Comparison of ENCODE assay signal across 22 cellular contexts in the genomic region with DNA sequence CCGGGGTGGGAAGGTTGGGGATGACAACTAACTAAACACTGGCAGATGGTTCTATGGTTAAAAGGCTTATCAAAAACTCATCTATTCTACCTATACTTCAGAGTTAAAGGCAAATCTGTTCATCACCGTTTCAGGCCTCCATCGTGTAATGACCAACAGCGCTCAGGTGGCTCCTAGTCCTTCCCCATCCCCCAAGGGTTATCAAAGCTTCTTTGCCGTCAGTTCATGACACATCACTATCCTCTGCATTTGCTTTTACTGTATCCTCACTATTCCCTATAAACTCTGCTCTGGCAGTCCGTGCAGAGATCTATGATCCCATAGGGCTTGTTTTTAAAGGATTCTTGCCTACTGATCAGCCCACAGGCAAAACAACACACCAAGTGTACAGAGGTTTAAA. TPM values are rescaled to one million over a fixed set of nuclear protein-coding genes. Genes with fewer than 3 reads are reported as not detected.
DNase-seq lines count a peak whose midpoint lies in the region; ATAC-seq and TF ChIP-seq lines count a peak whose summit lies in the region.
"Had no signal": no experiment of that assay in that cellular context is flagged by ENCODE, and none has a peak within 500 bp of the region (broad histone marks: within the 10 kb centered on the region; RNA-seq: fewer than 3 reads in every experiment).

No MANE protein-coding gene starts in this region.

- H3K36me3 ChIP-seq in DND-41 (ENCODE audit: insufficient read depth, low read length) (peaks cover 39% of the 10 kb centered on the region), HCT116 (ENCODE audit: control insufficient read depth in 1 of 2, insufficient read depth in 2 of 2, low read length in 2 of 2) (peaks cover 22 to 37% of the 10 kb centered on the region in 2 experiments; a peak in 3 of 4 replicates), SK-N-MC (ENCODE audit: insufficient read depth, low read length) (peaks cover 50% of the 10 kb centered on the region), mucosa of stomach (ENCODE audit: control insufficient read depth, insufficient read depth, low read length) (no peaks in the 10 kb centered on the region)

- H2AFZ ChIP-seq in DND-41 (ENCODE audit: low read depth, low read length): no peak overlapping the region
- H2AFZ ChIP-seq in HCT116 (ENCODE audit: low read depth, low read length, poor library complexity, severe bottlenecking): no peak overlapping the region
- no peak overlapping the region for H2AFZ ChIP-seq in H9 (ENCODE audit: low read length)

- H4K20me1 ChIP-seq in DND-41 (ENCODE audit: insufficient read depth, low read length): peaks cover 22% of the 10 kb centered on the region
- H4K20me1 ChIP-seq in HCT116 (ENCODE audit: insufficient read depth): peaks cover 11% of the 10 kb centered on the region; the same call in 1 of the 2 replicates
- H4K20me1 ChIP-seq in H9 (ENCODE audit: control insufficient read depth, insufficient read depth, insufficient read length): no peaks in the 10 kb centered on the region

- TF ChIP-seq RAD21 in HCT116 (IDR thresholded peaks at IDR 0.05; ENCODE audit: low read depth): no peak

- peaks cover 9% of the 10 kb centered on the region for H3K4me1 ChIP-seq in DND-41 (ENCODE audit: insufficient read depth, low read length)
- H3K4me1 ChIP-seq in HCT116 (ENCODE audit: control insufficient read depth in 1 of 2, insufficient read depth in 2 of 2, low read length in 2 of 2): no peaks in the 10 kb centered on the region
- H3K4me1 ChIP-seq in mucosa of stomach (ENCODE audit: control insufficient read depth, insufficient read depth, low read length): peaks cover 4% of the 10 kb centered on the region
- no peaks in the 10 kb centered on the region for H3K4me1 ChIP-seq in H9 (ENCODE audit: insufficient read depth, low read length)

- no peak overlapping the region for H2BK12ac ChIP-seq in H9 (ENCODE audit: insufficient read length, low read depth, low read length)

- no peak overlapping the region for H4K91ac ChIP-seq in H9 (ENCODE audit: insufficient read length, low read depth, low read length)

- no peaks in the 10 kb centered on the region for H3K9me3 ChIP-seq in DND-41 (ENCODE audit: insufficient read depth, low read length, severe bottlenecking)
- H3K9me3 ChIP-seq in HCT116 (ENCODE audit: control insufficient read depth in 1 of 2, insufficient read depth in 1 of 2, low read depth in 1 of 2, low read length in 2 of 2): no peaks in the 10 kb centered on the region
- H3K9me3 ChIP-seq in SK-N-MC (ENCODE audit: low read depth, low read length): no peaks in the 10 kb centered on the region
- H3K9me3 ChIP-seq in mucosa of stomach (ENCODE audit: control insufficient read depth, low read length): no peaks in the 10 kb centered on the region
- H3K9me3 ChIP-seq in H9 (ENCODE audit: control insufficient read depth, low read depth, low read length): no peaks in the 10 kb centered on the region
- H3K9me3 ChIP-seq: BLaER1, Peyer's patch, SJCRH30 had no signal

- H3K18ac ChIP-seq in H9 (ENCODE audit: insufficient read length, low read depth, low read length): no peak overlapping the region

- H3K4me1 Mint-ChIP-seq in H9: peaks cover 11% of the 10 kb centered on the region in 2 experiments

- DNase-seq in DND-41 (no peak), HCT116 (ENCODE audit: low read depth, low spot score) (no peak), SK-N-MC (ENCODE audit: low read depth, low spot score) (no peak), activated gamma-delta T cell (lab: John Stamatoyannopoulos, UW) (no peak), NCI-H1105 (lab: John Stamatoyannopoulos, UW) (no peak), H9 (no peak)
- DNase-seq in activated CD8-positive, alpha-beta memory T cell treated with anti-CD3 and anti-CD28 coated beads, Interleukin-2, amount 50 U/mL, for 48 hours: no peak
- DNase-seq: CD4-positive, alpha-beta T cell; COR-L47; DMS 273 treated with DMSO at 0.1 percent for 48 hours; DMS79 treated with DMSO at 0.1 percent for 48 hours; H7; KG1; NCI-H1092 treated with DMSO at 0.1 percent for 48 hours; NCI-H146; NCI-H2029; NCI-H2227 treated with DMSO at 0.1 percent for 48 hours; NCI-H510A; Peyer's patch; SJCRH30 had no signal

- H3K36me3 Mint-ChIP-seq in H9 (ENCODE audit: insufficient read depth in 1 of 3, low read depth in 3 of 3): peaks cover 30 to 43% (median 43%) of the 10 kb centered on the region in 3 experiments

- H3K4me3 Mint-ChIP-seq in H9: no peak overlapping the region; a peak in 1 of 5 replicates
- H3K4me3 Mint-ChIP-seq: CD4-positive, alpha-beta T cell had no signal

- peak overlapping the region in 1 of 3 experiments; percentile 70; a peak in 2 of 7 replicates for H3K27ac Mint-ChIP-seq in H9
- H3K27ac Mint-ChIP-seq: CD4-positive, alpha-beta T cell had no signal

- TF ChIP-seq CTCF in DND-41 (IDR thresholded peaks at IDR 0.05; ENCODE audit: borderline replicate concordance, extremely low read depth, low read length, poor library complexity, severe bottlenecking) (no peak), HCT116 (IDR thresholded peaks at IDR 0.05 in 2 of 3, conservative IDR thresholded peaks at IDR 0.05 in 1 of 3; ENCODE audit: borderline replicate concordance in 1 of 3, insufficient read depth in 1 of 3, low read depth in 2 of 3, low read length in 2 of 3) (no peak), H9 (conservative IDR thresholded peaks at IDR 0.05) (no peak)

- H3K27ac ChIP-seq in DND-41 (ENCODE audit: low read length) (no peak overlapping the region), HCT116 (ENCODE audit: low read depth, low read length) (no peak overlapping the region), SK-N-MC (peak overlapping the region; percentile 39; the same call in 1 of the 2 replicates), H9 (ENCODE audit: insufficient read length, low read depth, low read length) (no peak overlapping the region)
- H3K27ac ChIP-seq: BLaER1, Peyer's patch, SJCRH30 had no signal

- H3K4me2 ChIP-seq in DND-41 (ENCODE audit: insufficient read depth, low read length) (no peak overlapping the region), HCT116 (ENCODE audit: low read length) (no peak overlapping the region), H9 (ENCODE audit: insufficient read depth, insufficient read length, low read length) (no peak overlapping the region)
- H3K4me2 ChIP-seq: BLaER1 had no signal

- no peaks in the 10 kb centered on the region for H3K27me3 ChIP-seq in DND-41 (ENCODE audit: insufficient read depth, low read length, poor library complexity)
- no peaks in the 10 kb centered on the region for H3K27me3 ChIP-seq in HCT116 (ENCODE audit: insufficient read depth, low read length)
- no peaks in the 10 kb centered on the region for H3K27me3 ChIP-seq in mucosa of stomach (ENCODE audit: control insufficient read depth, insufficient read depth, low read length)
- H3K27me3 ChIP-seq in H9 (ENCODE audit: insufficient read depth, low read length): no peaks in the 10 kb centered on the region
- H3K27me3 ChIP-seq: BLaER1, Peyer's patch, SJCRH30 had no signal

- H3K79me2 ChIP-seq in DND-41 (ENCODE audit: insufficient read depth, low read length): peaks cover 18% of the 10 kb centered on the region
- peaks cover 14% of the 10 kb centered on the region for H3K79me2 ChIP-seq in HCT116 (ENCODE audit: insufficient read depth, low read length)
- H3K79me2 ChIP-seq in H9 (ENCODE audit: insufficient read depth, low read length): peaks cover 3% of the 10 kb centered on the region; the same call in 1 of the 2 replicates

- H3K9ac ChIP-seq in DND-41 (ENCODE audit: low read depth, low read length) (no peak overlapping the region), HCT116 (ENCODE audit: low read length) (no peak overlapping the region), SK-N-MC (ENCODE audit: insufficient read length) (no peak overlapping the region), mucosa of stomach (ENCODE audit: low read length) (peak overlapping the region; percentile 8), H9 (ENCODE audit: extremely low read depth, insufficient read length, low read length) (no peak overlapping the region)
- H3K9ac ChIP-seq: BLaER1 had no signal

- no peak overlapping the region for H2AK5ac ChIP-seq in H9 (ENCODE audit: insufficient read length, low read length)

- no peaks in the 10 kb centered on the region for H3K79me1 ChIP-seq in H9 (ENCODE audit: insufficient read depth, low read depth, low read length, poor library complexity, severe bottlenecking)

- no peaks in the 10 kb centered on the region for H3K9me3 Mint-ChIP-seq in H9
- H3K9me3 Mint-ChIP-seq: CD4-positive, alpha-beta T cell had no signal

- no peak overlapping the region for H4K5ac ChIP-seq in H9 (ENCODE audit: insufficient read length, low read depth, low read length)

- RAD21 ChIA-PET in HCT116 (lab: Charles Lee; ENCODE audit: low non-redundant PET in 1 of 2, low total read pairs in 2 of 2, uncharacterized antibody in 2 of 2, unreplicated experiment in 2 of 2): no interaction called here

- CTCF ChIA-PET in HCT116 (lab: Charles Lee): no interaction called here

- no peaks in the 10 kb centered on the region for H3K9me2 ChIP-seq in HCT116 (ENCODE audit: insufficient read depth)

- no peak overlapping the region for H2BK15ac ChIP-seq in H9 (ENCODE audit: low read depth, low read length)

- H2BK5ac ChIP-seq in H9 (ENCODE audit: insufficient read length, low read length): no peak overlapping the region

- TF ChIP-seq POLR2A in HCT116 (IDR thresholded peaks at IDR 0.05; ENCODE audit: borderline replicate concordance, extremely low read depth, insufficient read depth, insufficient read length): no peak

- H2BK120ac ChIP-seq in H9 (ENCODE audit: low read depth, low read length, poor library complexity, severe bottlenecking): no peak overlapping the region

- intact Hi-C loops in HCT116 (cut with micrococcal nuclease): no loop called here

- no CpG with 5 or more reads among the region's 6 CpGs for WGBS in H9 (ENCODE audit: extremely low coverage, insufficient read length, low lambda C conversion rate)

- H4K8ac ChIP-seq in H9 (replicated peaks; ENCODE audit: insufficient read length, low read depth, low read length): no peak overlapping the region

- no peak overlapping the region for H3K14ac ChIP-seq in H9 (ENCODE audit: insufficient read depth, low read length)

- no TSS peak for BruUV-seq in HCT116 (replicated peaks; lab: Mats Ljungman, UMichigan)

- H3K27me3 Mint-ChIP-seq in H9 (ENCODE audit: low read depth): no peaks in the 10 kb centered on the region
- H3K27me3 Mint-ChIP-seq: CD4-positive, alpha-beta T cell had no signal

- H3K4me3 ChIP-seq in DND-41 (ENCODE audit: low read depth in 1 of 2, low read length in 2 of 2) (no peak overlapping the region), HCT116 (replicated peaks in 1 of 2; ENCODE audit: low read depth in 1 of 2, low read length in 2 of 2) (no peak overlapping the region), SK-N-MC (no peak overlapping the region), mucosa of stomach (ENCODE audit: low read length) (no peak overlapping the region)
- H3K4me3 ChIP-seq: BLaER1, Peyer's patch, SJCRH30 had no signal

- H3K4ac ChIP-seq in H9 (ENCODE audit: low read depth, low read length): no peak overlapping the region

- no peak overlapping the region for H3K23ac ChIP-seq in H9 (ENCODE audit: insufficient read length, low read depth, low read length)

- 0 out of 3 replicates have a peak, but pooled peaks have one; percentile 27 for ATAC-seq in DND-41 (ENCODE audit: insufficient read depth, low read depth)
- ATAC-seq in HCT116: 0 out of 2 replicates have a peak, but pooled peaks have one; percentile 22

- H2BK20ac ChIP-seq in H9 (ENCODE audit: low read depth, low read length, poor library complexity, severe bottlenecking): no peak overlapping the region

- POLR2A ChIA-PET in HCT116 (lab: Charles Lee): no interaction called here

- no peak overlapping the region for H3K56ac ChIP-seq in H9 (ENCODE audit: insufficient read length, low read depth, low read length)

- H3K23me2 ChIP-seq in H9 (ENCODE audit: insufficient read length, low read depth, low read length, poor library complexity, severe bottlenecking): no peaks in the 10 kb centered on the region

- H3T11ph ChIP-seq in H9 (ENCODE audit: low read length): no peak overlapping the region

RNA-seq across cellular contexts. Expression of gene HMGN1, which starts 8.2 kb away (rescaled TPM):
- total RNA-seq in HCT116 (2021; ENCODE audit: unreplicated experiment) (399 TPM), H9 (2021) (513 and 516 TPM in 2 replicates)
- polyA plus RNA-seq in HCT116 (2012): 194 and 209 TPM in 2 replicates

RNA-seq across cellular contexts. Expression of gene BRWD1, which starts 27.3 kb away (rescaled TPM):
- total RNA-seq in HCT116 (2021; ENCODE audit: unreplicated experiment) (33.1 TPM), H9 (2021) (43.4 and 48.4 TPM in 2 replicates)
- 7.3 and 7.4 TPM in 2 replicates for polyA plus RNA-seq in HCT116 (2012)
